In genomic region chr19:40523322-40524047, GRCh38 we compare ENCODE assay signal across 8 cellular contexts. TPM values are rescaled to one million over a fixed set of nuclear protein-coding genes. Genes with fewer than 3 reads are reported as not detected.
A peak's percentile ranks its signal among the peaks of the same experiment; 100 is the strongest.
DNase-seq lines count a peak whose midpoint lies in the region; ATAC-seq and TF ChIP-seq lines count a peak whose summit lies in the region.

No MANE protein-coding gene starts in this region.

- H3K4me3 Mint-ChIP-seq in CD14-positive monocyte (no peak overlapping the region), nephron progenitor cell (peak overlapping the region; percentile 45)

- intact Hi-C loops in CD14-positive monocyte (cut with micrococcal nuclease): loop anchor here in 1 of 2 donors (10.0 kb wide), 1 partner anchor 219 kb away; no protein-coding TSS in a partner anchor

- no peak overlapping the region; the same call in 1 of the 2 replicates for H3K4me3 ChIP-seq in HEK293 (ENCODE audit: low read depth, low read length)
- no peak overlapping the region for H3K4me3 ChIP-seq in epithelial cell of proximal tubule (ENCODE audit: low read depth, low read length)

- H3K27ac Mint-ChIP-seq in CD14-positive monocyte: no peak overlapping the region
- H3K27ac Mint-ChIP-seq in nephron progenitor cell: no peak overlapping the region

- peak; percentile 82 for TF ChIP-seq CTCF in CD14-positive monocyte (IDR thresholded peaks at IDR 0.05)
- TF ChIP-seq CTCF in HEK293 (tag by site-specific recombination; IDR thresholded peaks at IDR 0.05): peak; percentile 99
- peak; percentile 88 for TF ChIP-seq CTCF in epithelial cell of proximal tubule (conservative IDR thresholded peaks at IDR 0.05; ENCODE audit: low read depth, low read length)
- TF ChIP-seq CTCF in nephron progenitor cell (IDR thresholded peaks at IDR 0.05): peak; percentile 74

- DNase-seq in CD14-positive monocyte (ENCODE audit: low spot score): peak; percentile 66
- DNase-seq in NCI-H69 (lab: John Stamatoyannopoulos, UW): peak; percentile 82
- DNase-seq in activated CD4-positive, alpha-beta T cell treated with anti-CD3 and anti-CD28 coated beads, Interleukin-2, amount 50 U/mL, for 48 hours: peak; percentile 62 to 69
- DNase-seq in epithelial cell of proximal tubule (ENCODE audit: low read depth): no peak
- peak; percentile 72 for DNase-seq in nephron progenitor cell

- CTCF ChIA-PET in HEK293 (lab: Yijun Ruan, JAX): interaction anchor here (0.5 to 13.3 kb wide), 53 partner anchors 9 to 384 kb away, joined by 3 to 259 read pairs (median 4); partner anchors contain the start of genes BLVRB, C19orf47, ITPKC and PLD3

- H3K9me3 Mint-ChIP-seq in CD14-positive monocyte (peaks cover 0 to 2% (median 0%) of the 10 kb centered on the region in 7 donors), nephron progenitor cell (peaks cover 8% of the 10 kb centered on the region)

- peak overlapping the region; percentile 47; the same call in 1 of the 2 replicates for H3K27ac ChIP-seq in HEK293 (ENCODE audit: extremely low read depth, low read depth, low read length)

- H3K4me1 Mint-ChIP-seq in CD14-positive monocyte (no peaks in the 10 kb centered on the region), nephron progenitor cell (peaks cover 19% of the 10 kb centered on the region)

- ATAC-seq in HG02798 (IDR thresholded peaks at IDR 0.05; ENCODE audit: poor library complexity, unreplicated experiment) (no peak), GM18868 (IDR thresholded peaks at IDR 0.05; ENCODE audit: unreplicated experiment) (no peak)

- H3K27me3 Mint-ChIP-seq in CD14-positive monocyte (ENCODE audit: low read depth in 3 of 3) (peaks cover 21 to 50% (median 42%) of the 10 kb centered on the region in 3 donors), nephron progenitor cell (ENCODE audit: low read depth, poor library complexity) (peaks cover 68% of the 10 kb centered on the region)

- POLR2A ChIA-PET in HEK293 (lab: Yijun Ruan, JAX): interaction anchor here (0.6 to 1.3 kb wide), 9 partner anchors 58 to 227 kb away, joined by 3 to 7 read pairs (median 4); partner anchors contain the start of genes ACTMAP, BLVRB, SERTAD1 and SNRPA

- H3K4me1 ChIP-seq in HEK293 (ENCODE audit: control insufficient read depth, insufficient read depth, low read length): peaks cover 9% of the 10 kb centered on the region

- H3K36me3 Mint-ChIP-seq in CD14-positive monocyte (no peaks in the 10 kb centered on the region), nephron progenitor cell (ENCODE audit: low read depth) (no peaks in the 10 kb centered on the region)

- no peaks in the 10 kb centered on the region for H3K9me3 ChIP-seq in HEK293 (ENCODE audit: control insufficient read depth, insufficient read depth, low read depth, low read length)

- no peaks in the 10 kb centered on the region; a peak in 1 of 3 replicates for H3K36me3 ChIP-seq in HEK293 (ENCODE audit: control insufficient read depth in 2 of 2, insufficient read depth in 1 of 2, low read length in 2 of 2)

TF ChIP-seq in HEK293, 187 proteins besides CTCF, POLR2A, EP300 and RAD21 (continues in another document):
- TF ChIP-seq ZBTB10 (tag by site-specific recombination; IDR thresholded peaks at IDR 0.05) (peak; percentile 64; the same call in 1 of the 2 replicates), ZNF501 (tag by site-specific recombination; IDR thresholded peaks at IDR 0.05) (peak; percentile 83; the same call in 1 of the 2 replicates), WT1 (tag by site-specific recombination; IDR thresholded peaks at IDR 0.05) (no peak), ZNF23 (tag by site-specific recombination; IDR thresholded peaks at IDR 0.05; ENCODE audit: borderline replicate concordance) (no peak), ZNF239 (tag by site-specific recombination; IDR thresholded peaks at IDR 0.05) (no peak), ZNF362 (tag by site-specific recombination; IDR thresholded peaks at IDR 0.05) (no peak), ZNF560 (tag by site-specific recombination; IDR thresholded peaks at IDR 0.05; ENCODE audit: borderline replicate concordance) (no peak), SCRT2 (tag by site-specific recombination; IDR thresholded peaks at IDR 0.05) (0 out of 2 replicates have a peak, but pooled peaks have one; percentile 37), BCL11A (tag by site-specific recombination; IDR thresholded peaks at IDR 0.05; ENCODE audit: low read depth) (peak; percentile 11; the same call in 1 of the 2 replicates), TRIM28 (IDR thresholded peaks at IDR 0.05; ENCODE audit: borderline replicate concordance, low read length) (peak; percentile 57; the same call in 1 of the 2 replicates), SALL2 (tag by site-specific recombination; IDR thresholded peaks at IDR 0.05; ENCODE audit: borderline replicate concordance) (no peak), ZNF280D (tag by site-specific recombination; IDR thresholded peaks at IDR 0.05) (no peak), ZBTB48 (tag by site-specific recombination; IDR thresholded peaks at IDR 0.05) (peak; percentile 65), ZFP37 (tag by site-specific recombination; IDR thresholded peaks at IDR 0.05) (peak; percentile 95), ZNF548 (tag by site-specific recombination; IDR thresholded peaks at IDR 0.05) (no peak), FEZF1 (tag by site-specific recombination; IDR thresholded peaks at IDR 0.05) (peak; percentile 4; the same call in 1 of the 2 replicates), KLF9 (tag by site-specific recombination; IDR thresholded peaks at IDR 0.05; ENCODE audit: low read depth) (0 out of 2 replicates have a peak, but pooled peaks have one; percentile 20), YY2 (tag by site-specific recombination; IDR thresholded peaks at IDR 0.05) (peak; percentile 45)

RNA-seq across cellular contexts. Expression of gene SHKBP1, which starts 53.2 kb away (rescaled TPM):
- polyA plus RNA-seq in CD14-positive monocyte: 100 to 1,000 TPM; 234 to 284 TPM
- 108 and 113 TPM in 2 replicates for total RNA-seq in epithelial cell of proximal tubule

RNA-seq across cellular contexts. Expression of gene SPTBN4, which starts 56.7 kb away (rescaled TPM):
- polyA plus RNA-seq in CD14-positive monocyte: not detected
- total RNA-seq in epithelial cell of proximal tubule: 0.14 and 0.17 TPM in 2 replicates

RNA-seq across cellular contexts. Expression of gene BLVRB, which starts 57.9 kb away (rescaled TPM):
- polyA plus RNA-seq in CD14-positive monocyte: 100 to 1,000 TPM; 601 to 625 TPM
- total RNA-seq in epithelial cell of proximal tubule: 29.0 and 34.0 TPM in 2 replicates
